In genomic region chr3:102450976-102451375, GRCh38 we compare ENCODE assay signal across 31 cellular contexts. TPM values are rescaled to one million over a fixed set of nuclear protein-coding genes. Genes with fewer than 3 reads are reported as not detected.
"Had no signal": no experiment of that assay in that cellular context is flagged by ENCODE, and none has a peak within 500 bp of the region (broad histone marks: within the 10 kb centered on the region; RNA-seq: fewer than 3 reads in every experiment).

No MANE protein-coding gene starts in this region.

- H3K4me3 ChIP-seq: hepatocyte, left lung, lower lobe of right lung, neural progenitor cell, ovary, right atrium auricular region, right lobe of liver, stomach, testis, thyroid gland, transverse colon, upper lobe of left lung, vagina had no signal

- H3K9ac ChIP-seq: neural progenitor cell had no signal

- H3K27ac Mint-ChIP-seq: mesothelial cell of epicardium; naive B cell; natural killer cell; nephron progenitor cell; neural progenitor cell; progenitor cell of endocrine pancreas; stimulated activated naive B cell treated with anti-CD40 and anti-IgM and Interleukin-4, amounts not matched to agents 10 μg/mL and 1 μg/mL and 100 μg/mL, for 72 hours had no signal

- H3K27me3 Mint-ChIP-seq: stimulated activated naive B cell treated with anti-CD40 and anti-IgM and Interleukin-4, amounts not matched to agents 10 μg/mL and 1 μg/mL and 100 μg/mL, for 72 hours had no signal

- DNase-seq: kidney; left colon; left lung; lower lobe of right lung; mesendoderm; naive B cell; natural killer cell; nephron progenitor cell; ovary; right lobe of liver; stimulated activated CD4-positive, alpha-beta T cell treated with anti-CD3 and anti-CD28 coated beads, Interleukin-12 subunit alpha, Interleukin-12 subunit beta, amount 100 ng/mL, for 4 hours; stimulated activated CD4-positive, alpha-beta T cell treated with anti-CD3 and anti-CD28 coated beads, Interleukin-15, amount 100 ng/mL, for 24 hours; stimulated activated CD4-positive, alpha-beta T cell treated with anti-CD3 and anti-CD28 coated beads, Interleukin-2, amount 100 ng/mL, for 24 hours; stimulated activated CD4-positive, alpha-beta T cell treated with anti-CD3 and anti-CD28 coated beads, Interleukin-4, amount 100 ng/mL, for 1 hour; stimulated activated naive B cell treated with anti-CD40 and anti-IgM and Interleukin-4, amounts not matched to agents 10 μg/mL and 1 μg/mL and 100 μg/mL, for 72 hours; stimulated activated naive CD8-positive, alpha-beta T cell treated with anti-CD3 and anti-CD28 coated beads, Interleukin-15, Interleukin-2, amounts not matched to agents 100 U/mL and 50 U/mL, for 24 hours; stomach; testis; thyroid gland; transverse colon; upper lobe of left lung had no signal

- H3K36me3 ChIP-seq: left lung, lower lobe of right lung, neural progenitor cell, ovary, right atrium auricular region, right lobe of liver, stomach, thyroid gland, transverse colon, upper lobe of left lung, vagina had no signal

- H3K27me3 ChIP-seq: hepatocyte, left lung, neural progenitor cell, ovary, right atrium auricular region, right lobe of liver, stomach, testis, thyroid gland, transverse colon, upper lobe of left lung, vagina had no signal

- ATAC-seq: left colon; left lung; lower lobe of right lung; natural killer cell; right lobe of liver; stimulated activated naive B cell treated with anti-CD40 and anti-IgM and Interleukin-4, amounts not matched to agents 10 μg/mL and 1 μg/mL and 100 μg/mL, for 72 hours; stimulated activated naive CD8-positive, alpha-beta T cell treated with anti-CD3 and anti-CD28 coated beads, Interleukin-15, Interleukin-2, amounts not matched to agents 100 U/mL and 50 U/mL, for 24 hours had no signal

- H2AFZ ChIP-seq: hepatocyte, neural progenitor cell had no signal

- H3K9me3 ChIP-seq: left lung, lower lobe of right lung, ovary, right atrium auricular region, right lobe of liver, stomach, testis, thyroid gland, transverse colon, upper lobe of left lung, vagina had no signal

- H3K27ac ChIP-seq: hepatocyte, left lung, lower lobe of right lung, neural progenitor cell, ovary, right atrium auricular region, right lobe of liver, stomach, testis, thyroid gland, transverse colon, upper lobe of left lung, vagina had no signal

- H3K9me3 Mint-ChIP-seq: mesothelial cell of epicardium; naive B cell; nephron progenitor cell; neural progenitor cell; stimulated activated naive B cell treated with anti-CD40 and anti-IgM and Interleukin-4, amounts not matched to agents 10 μg/mL and 1 μg/mL and 100 μg/mL, for 72 hours had no signal

- H3K4me3 Mint-ChIP-seq: mesothelial cell of epicardium; naive B cell; natural killer cell; nephron progenitor cell; neural progenitor cell; stimulated activated naive B cell treated with anti-CD40 and anti-IgM and Interleukin-4, amounts not matched to agents 10 μg/mL and 1 μg/mL and 100 μg/mL, for 72 hours had no signal

- H3K4me2 ChIP-seq: hepatocyte, neural progenitor cell had no signal

- H3K4me1 ChIP-seq: left lung, lower lobe of right lung, neural progenitor cell, right atrium auricular region, right lobe of liver, stomach, testis, thyroid gland, transverse colon, upper lobe of left lung, vagina had no signal

- FAIRE-seq: kidney had no signal

- H3K79me2 ChIP-seq: hepatocyte had no signal

- H3K4me1 Mint-ChIP-seq: mesothelial cell of epicardium, naive B cell, natural killer cell, nephron progenitor cell had no signal

- H3K36me3 Mint-ChIP-seq: mesothelial cell of epicardium; naive B cell; natural killer cell; neural progenitor cell; stimulated activated naive B cell treated with anti-CD40 and anti-IgM and Interleukin-4, amounts not matched to agents 10 μg/mL and 1 μg/mL and 100 μg/mL, for 72 hours had no signal

RNA-seq across cellular contexts. Expression of gene ZPLD1, which starts 16.2 kb away (rescaled TPM):
- total RNA-seq: left colon, lower lobe of right lung, mononuclear cell, natural killer cell, omental fat pad, progenitor cell of endocrine pancreas, right atrium auricular region, skeletal muscle tissue, transverse colon, upper lobe of left lung, vagina had no signal
- polyA plus RNA-seq: stomach, urinary bladder had no signal
